In the genomic region with DNA sequence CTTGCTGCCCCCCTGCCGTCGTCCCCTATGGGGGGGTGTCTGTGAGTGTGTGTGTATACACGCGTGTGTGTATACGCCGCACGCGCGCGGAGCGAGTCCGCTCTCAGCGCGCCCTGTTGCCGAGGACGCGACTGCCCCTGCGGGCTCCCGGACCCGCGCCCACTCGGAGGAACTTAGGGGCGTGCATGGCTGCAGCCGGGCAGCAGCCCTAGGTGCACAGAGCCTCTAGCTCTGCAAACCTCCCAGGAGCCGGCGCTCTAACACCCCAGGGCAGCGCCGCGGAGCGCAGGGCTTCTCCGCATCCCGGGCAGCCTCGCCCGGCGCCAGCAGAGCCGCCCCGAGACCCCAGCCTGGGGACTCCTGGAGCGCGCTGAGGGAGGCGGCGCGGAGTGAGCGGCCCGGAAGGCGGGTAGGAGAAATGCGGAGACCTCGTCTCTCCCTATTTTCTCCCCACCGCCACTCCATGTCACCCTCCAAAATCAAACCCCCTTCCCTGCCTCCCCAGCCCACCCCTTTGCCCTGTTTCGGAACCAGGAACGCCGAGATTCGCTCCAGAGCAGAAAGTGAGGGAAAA, we compare ENCODE assay signal across 8 cellular contexts. TPM values are rescaled to one million over a fixed set of nuclear protein-coding genes. Genes with fewer than 3 reads are reported as not detected.
DNase-seq lines count a peak whose midpoint lies in the region; ATAC-seq and TF ChIP-seq lines count a peak whose summit lies in the region.

No MANE protein-coding gene starts in this region.

- H3K36me3 Mint-ChIP-seq in T-helper 2 cell treated with Interferon-gamma antibody and Interleukin-4, amounts not matched to agents 5 μg/mL and 100 μg/mL, for 36 hours (ENCODE audit: low read depth) = peaks cover 35% of the 10 kb centered on the region

- no peaks in the 10 kb centered on the region for H3K27me3 ChIP-seq in left lung

- H3K4me3 Mint-ChIP-seq in T-helper 2 cell treated with Interferon-gamma antibody and Interleukin-4, amounts not matched to agents 5 μg/mL and 100 μg/mL, for 36 hours = peak overlapping the region; percentile 87

- H3K27ac ChIP-seq in 22Rv1 (peak overlapping the region; percentile 78), left lung (peak overlapping the region; percentile 85 to 90)

- H3K4me1 ChIP-seq in left lung = peaks cover 27 to 48% of the 10 kb centered on the region in 2 donors

- H3K4me3 ChIP-seq in choroid plexus epithelial cell (ENCODE audit: low read depth, low read length) (peak overlapping the region; percentile 72), left lung (peak overlapping the region; percentile 68 to 90)

- H3K36me3 ChIP-seq in left lung = peaks cover 0 to 22% of the 10 kb centered on the region in 2 donors

- DNase-seq in GM10266 (ENCODE audit: extremely low spot score) (peak; percentile 56), choroid plexus epithelial cell (ENCODE audit: low read depth) (peak; percentile 47), left lung (peak; percentile 52 to 89)
- peak; percentile 42 for DNase-seq in T-helper 2 cell treated with Interferon-gamma antibody and Interleukin-4, amounts not matched to agents 5 μg/mL and 100 μg/mL, for 36 hours (ENCODE audit: low spot score)
- DNase-seq in stimulated activated naive CD8-positive, alpha-beta T cell treated with anti-CD3 and anti-CD28 coated beads, Interleukin-15, Interleukin-2, amounts not matched to agents 100 U/mL and 50 U/mL, for 24 hours = peak; percentile 61
- no peak for DNase-seq in effector CD4-positive, alpha-beta T cell

- peaks cover 0 to 4% of the 10 kb centered on the region in 2 donors for H3K9me3 ChIP-seq in left lung

- H3K27ac Mint-ChIP-seq in T-helper 2 cell treated with Interferon-gamma antibody and Interleukin-4, amounts not matched to agents 5 μg/mL and 100 μg/mL, for 36 hours = peak overlapping the region; percentile 84

- peaks cover 3% of the 10 kb centered on the region for H3K9me3 Mint-ChIP-seq in T-helper 2 cell treated with Interferon-gamma antibody and Interleukin-4, amounts not matched to agents 5 μg/mL and 100 μg/mL, for 36 hours

- intact Hi-C loops in left lung (cut with DNase I) = loop anchor here in 1 of 2 donors (5.0 to 10.0 kb wide), 2 partner anchors 89 to 94 kb away; no protein-coding TSS in a partner anchor

- no peaks in the 10 kb centered on the region for H3K27me3 Mint-ChIP-seq in T-helper 2 cell treated with Interferon-gamma antibody and Interleukin-4, amounts not matched to agents 5 μg/mL and 100 μg/mL, for 36 hours (ENCODE audit: low read depth)

- peaks cover 41% of the 10 kb centered on the region for H3K4me1 Mint-ChIP-seq in T-helper 2 cell treated with Interferon-gamma antibody and Interleukin-4, amounts not matched to agents 5 μg/mL and 100 μg/mL, for 36 hours (ENCODE audit: low read depth)

- ATAC-seq in HG03432 (IDR thresholded peaks at IDR 0.05; ENCODE audit: unreplicated experiment) (peak; percentile 27), left lung (peak; percentile 66)
- peak; percentile 35 for ATAC-seq in stimulated activated naive CD8-positive, alpha-beta T cell treated with anti-CD3 and anti-CD28 coated beads, Interleukin-15, Interleukin-2, amounts not matched to agents 100 U/mL and 50 U/mL, for 24 hours

- peak; percentile 8; the same call in 1 of the 2 replicates for TF ChIP-seq CTCF in 22Rv1 (IDR thresholded peaks at IDR 0.05)
- TF ChIP-seq CTCF in GM10266 (IDR thresholded peaks at IDR 0.05; ENCODE audit: control insufficient read depth, insufficient read depth, low read depth, missing control alignments) = peak; percentile 34
- peak; percentile 14 for TF ChIP-seq CTCF in choroid plexus epithelial cell (conservative IDR thresholded peaks at IDR 0.05; ENCODE audit: low read depth, low read length)
- no peak for TF ChIP-seq CTCF in left lung (IDR thresholded peaks at IDR 0.05)

RNA-seq across cellular contexts. Expression of gene ITPKB, which starts 0.6 kb away (rescaled TPM):
- total RNA-seq in left lung = 10 to 100 TPM; 25.0 to 34.6 TPM

Comparison
In these comparisons a context has a peak if more than half of its experiments do, and no peak if none do; other contexts are left out.
1. CTCF ChIP-seq: peak in 22Rv1 (single experiment), GM10266 (single experiment) and choroid plexus epithelial cell (single experiment); none in left lung (0 of 2).
2. Peak in every context shown above with its lines, with median percentiles within 50 percentile points of each other: ATAC-seq.